In genomic region chr12:50927356-50927755, GRCh38 we compare ENCODE assay signal across 8 cellular contexts. TPM values are rescaled to one million over a fixed set of nuclear protein-coding genes. Genes with fewer than 3 reads are reported as not detected.
A peak's percentile ranks its signal among the peaks of the same experiment; 100 is the strongest.
DNase-seq lines count a peak whose midpoint lies in the region; ATAC-seq and TF ChIP-seq lines count a peak whose summit lies in the region.
"Had no signal": no experiment of that assay in that cellular context is flagged by ENCODE, and none has a peak within 500 bp of the region (broad histone marks: within the 10 kb centered on the region; RNA-seq: fewer than 3 reads in every experiment).

No MANE protein-coding gene starts in this region.

- no peak for ATAC-seq in HG02623 (IDR thresholded peaks at IDR 0.05; ENCODE audit: unreplicated experiment)
- ATAC-seq in GM19395 (IDR thresholded peaks at IDR 0.05; ENCODE audit: unreplicated experiment), result no peak

- in situ Hi-C loops in mammary epithelial cell (cut with MboI; ENCODE audit: low sequenced_read_pairs in 2 of 2), result no loop called here

- peaks cover 9% of the 10 kb centered on the region for H3K79me2 ChIP-seq in mammary epithelial cell (ENCODE audit: insufficient read depth, low read length)

- no peak overlapping the region for H3K9ac ChIP-seq in mammary epithelial cell (ENCODE audit: insufficient read depth, low read length)

- H3K4me3 ChIP-seq in mammary epithelial cell (replicated peaks in 1 of 3; ENCODE audit: insufficient read depth in 1 of 3, low read depth in 2 of 3, low read length in 3 of 3), result peak overlapping the region in 2 of 3 experiments; percentile 4 to 7
- peak overlapping the region; percentile 69 to 78 for H3K4me3 ChIP-seq in testis

- CTCF ChIA-PET in mammary epithelial cell (lab: Charles Lee; ENCODE audit: low non-redundant PET), result no interaction called here

- H3K27me3 ChIP-seq in mammary epithelial cell (ENCODE audit: insufficient read depth, low read length) (no peaks in the 10 kb centered on the region), testis (no peaks in the 10 kb centered on the region)

- TF ChIP-seq CTCF in mammary epithelial cell (conservative IDR thresholded peaks at IDR 0.05 in 1 of 2, IDR thresholded peaks at IDR 0.05 in 1 of 2; ENCODE audit: extremely low read depth in 1 of 2, insufficient read depth in 1 of 2, low read depth in 1 of 2, low read length in 2 of 2), result no peak
- TF ChIP-seq CTCF in mesothelial cell of epicardium (IDR thresholded peaks at IDR 0.05; ENCODE audit: unreplicated experiment), result no peak
- no peak for TF ChIP-seq CTCF in testis (IDR thresholded peaks at IDR 0.05)

- peak overlapping the region; percentile 89 to 100 (median 98) for H3K4me3 Mint-ChIP-seq in IgD-negative memory B cell
- H3K4me3 Mint-ChIP-seq in mesothelial cell of epicardium, result peak overlapping the region; percentile 98

- intact Hi-C loops in mammary epithelial cell (cut with micrococcal nuclease), result no loop called here
- intact Hi-C loops in testis (cut with DNase I; ENCODE audit: low total_unique reads), result no loop called here

- BruUV-seq in mammary epithelial cell (replicated peaks; lab: Mats Ljungman, UMichigan), result no TSS peak

- dilution Hi-C loops in mammary epithelial cell (cut with HindIII; ENCODE audit: low sequenced_read_pairs), result no loop called here

- H3K4me1 ChIP-seq in mammary epithelial cell (ENCODE audit: insufficient read depth, low read length) (peaks cover 32% of the 10 kb centered on the region), testis (peaks cover 12% of the 10 kb centered on the region)

- H3K27ac Mint-ChIP-seq in IgD-negative memory B cell (peak overlapping the region; percentile 86 to 88 (median 86)), mesothelial cell of epicardium (peak overlapping the region; percentile 86)

- TF ChIP-seq POLR2A in testis (IDR thresholded peaks at IDR 0.05), result no peak

- 58% methylated on average over 2 of the region's 2 CpGs for whole genome bisulfite sequencing in mammary epithelial cell (ENCODE audit: low coverage, missing lambda C conversion rate)
- 23 to 42% methylated on average over 2 of the region's 2 CpGs for WGBS in testis, 2 donors

- no peaks in the 10 kb centered on the region for H3K27me3 Mint-ChIP-seq in IgD-negative memory B cell
- no peaks in the 10 kb centered on the region for H3K27me3 Mint-ChIP-seq in mesothelial cell of epicardium (ENCODE audit: low read depth)

- peaks cover 9% of the 10 kb centered on the region for H3K36me3 Mint-ChIP-seq in IgD-negative memory B cell
- peaks cover 12% of the 10 kb centered on the region for H3K36me3 Mint-ChIP-seq in mesothelial cell of epicardium

- no peaks in the 10 kb centered on the region for H3K9me3 Mint-ChIP-seq in IgD-negative memory B cell
- no peaks in the 10 kb centered on the region for H3K9me3 Mint-ChIP-seq in mesothelial cell of epicardium

- no peaks in the 10 kb centered on the region for H4K20me1 ChIP-seq in mammary epithelial cell (ENCODE audit: insufficient read depth, low read length)

- peak overlapping the region; percentile 83 for H3K4me2 ChIP-seq in mammary epithelial cell (ENCODE audit: insufficient read depth, low read depth, low read length)

- H2AFZ ChIP-seq in mammary epithelial cell (ENCODE audit: low read depth, low read length), result peak overlapping the region; percentile 41

- H3K4me1 Mint-ChIP-seq in IgD-negative memory B cell (peaks cover 31 to 46% (median 35%) of the 10 kb centered on the region in 3 donors), mesothelial cell of epicardium (peaks cover 71% of the 10 kb centered on the region)

- H3K36me3 ChIP-seq in mammary epithelial cell (ENCODE audit: insufficient read depth, low read length) (no peaks in the 10 kb centered on the region), testis (ENCODE audit: low read depth, missing control alignments) (peaks cover 3% of the 10 kb centered on the region)

- no peak for DNase-seq in mammary epithelial cell
- DNase-seq in mesothelial cell of epicardium (ENCODE audit: low spot score in 2 of 2, unreplicated experiment in 2 of 2), result no peak
- no peak for DNase-seq in testis
- DNase-seq in stimulated activated CD4-positive, alpha-beta T cell treated with anti-CD3 and anti-CD28 coated beads, Interleukin-1b, Interleukin-23, amount 100 ng/mL, for 48 hours, result no peak
- DNase-seq: NCI-H774 had no signal

- H3K9me3 ChIP-seq in mammary epithelial cell (replicated peaks; ENCODE audit: insufficient read depth, low read length) (no peaks in the 10 kb centered on the region), testis (no peaks in the 10 kb centered on the region)

- H3K27ac ChIP-seq in mammary epithelial cell (ENCODE audit: insufficient read depth, low read depth, low read length) (no peak overlapping the region), testis (peak overlapping the region; percentile 48 to 90)

RNA-seq across cellular contexts. Expression of gene HIGD1C, which starts 25.0 kb away (rescaled TPM):
- polyA plus RNA-seq in IgD-negative memory B cell, result 1.4 TPM
- not detected for total RNA-seq in mammary epithelial cell
- polyA plus RNA-seq in mammary epithelial cell, result not detected
- polyA minus RNA-seq in mammary epithelial cell, result not detected
- total RNA-seq in mesothelial cell of epicardium, result not detected in 3 replicates
- not detected for total RNA-seq in testis
- 3.4 TPM for polyA plus RNA-seq in testis (ENCODE audit: insufficient read depth, low read depth, low replicate concordance)
